ENCODE assay signal across 2 cellular contexts in genomic region chr10:91559170-91559569, GRCh38.
TF ChIP-seq lines count a peak whose summit lies in the region.

No MANE protein-coding gene starts in this region.

TF ChIP-seq in K562, 482 proteins besides CTCF, POLR2A, EP300 and RAD21 (continued from another document):
- TF ChIP-seq E2F1 (CRISPR knock-in tag; IDR thresholded peaks at IDR 0.05) (no peak), CHAMP1 (IDR thresholded peaks at IDR 0.05) (no peak), IRF1 (CRISPR knock-in tag; IDR thresholded peaks at IDR 0.05; ENCODE audit: borderline replicate concordance) (no peak), TRIM25 (IDR thresholded peaks at IDR 0.05; ENCODE audit: borderline replicate concordance) (no peak), FOXJ3 (CRISPR knock-in tag; IDR thresholded peaks at IDR 0.05) (no peak), SFPQ (IDR thresholded peaks at IDR 0.05; ENCODE audit: low read depth, low read length) (no peak), ZKSCAN3 (CRISPR knock-in tag; IDR thresholded peaks at IDR 0.05) (no peak), ZNF77 (CRISPR knock-in tag; IDR thresholded peaks at IDR 0.05) (no peak), NR2C1 (IDR thresholded peaks at IDR 0.05) (no peak), NR2C1 (tag; IDR thresholded peaks at IDR 0.05) (no peak)
TF ChIP-seq in K562: peak in this region for 0.

TF ChIP-seq in liver, 16 proteins besides CTCF, POLR2A, EP300 and RAD21 (continued from another document):
- TF ChIP-seq RXRA (IDR thresholded peaks at IDR 0.05), result peak in 1 of 2 donors; percentile 63
- TF ChIP-seq EGR1 (IDR thresholded peaks at IDR 0.05; ENCODE audit: low read depth in 2 of 2), result no peak
- peak; percentile 55 for TF ChIP-seq HNF4G (IDR thresholded peaks at IDR 0.05)
- no peak for TF ChIP-seq SP1 (IDR thresholded peaks at IDR 0.05)
- TF ChIP-seq GABPA (IDR thresholded peaks at IDR 0.05 in 1 of 2, conservative IDR thresholded peaks at IDR 0.05 in 1 of 2), result no peak
- no peak for TF ChIP-seq MAX (IDR thresholded peaks at IDR 0.05)
